In the genomic region with DNA sequence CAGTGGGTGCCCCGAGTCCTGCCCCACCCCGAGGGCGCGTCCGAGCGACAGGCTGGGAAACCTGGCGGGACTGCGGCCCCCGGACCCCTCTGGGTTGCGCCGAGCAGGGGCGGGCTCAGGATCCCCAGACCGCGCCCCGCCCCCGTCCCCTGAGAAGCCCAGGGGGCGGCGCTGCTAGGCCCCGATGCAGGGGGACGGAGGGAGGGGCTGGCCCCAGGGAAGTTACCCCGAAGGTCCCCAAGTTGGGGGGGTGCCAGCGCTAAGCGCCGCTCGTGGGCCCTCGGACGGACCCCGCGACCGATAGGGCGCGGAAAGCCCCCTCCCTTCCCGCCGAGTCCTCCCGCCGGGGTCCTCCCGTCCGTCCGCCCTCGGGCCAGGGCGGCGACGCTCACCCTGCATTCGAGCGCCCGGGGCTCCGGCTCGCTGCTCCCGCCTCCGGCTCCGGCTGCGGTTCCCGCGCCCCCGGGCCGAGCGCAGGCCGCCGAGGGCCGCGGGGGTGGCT, we compare ENCODE assay signal across 8 cellular contexts. TPM values are rescaled to one million over a fixed set of nuclear protein-coding genes. Genes with fewer than 3 reads are reported as not detected.
DNase-seq lines count a peak whose midpoint lies in the region; ATAC-seq, FAIRE-seq and TF ChIP-seq lines count a peak whose summit lies in the region.

No MANE protein-coding gene starts in this region.

- H3K4me1 ChIP-seq in SK-N-SH (ENCODE audit: control insufficient read depth in 1 of 2, insufficient read depth in 2 of 2, low read depth in 1 of 2, low read length in 1 of 2) (peaks cover 0 to 27% of the 10 kb centered on the region in 2 experiments; a peak in 1 of 4 replicates), skeletal muscle satellite cell (ENCODE audit: control insufficient read depth, insufficient read depth, low read length) (peaks cover 46% of the 10 kb centered on the region)

- H4K20me1 ChIP-seq in SK-N-SH (ENCODE audit: insufficient read depth): no peaks in the 10 kb centered on the region

- H3K36me3 Mint-ChIP-seq in glutamatergic neuron (ENCODE audit: unreplicated experiment): no peaks in the 10 kb centered on the region

- peak overlapping the region; percentile 63; the same call in 1 of the 2 replicates for H2AFZ ChIP-seq in SK-N-SH (ENCODE audit: low read depth)

- DNase-seq in ACHN: peak; percentile 46
- peak; percentile 90 for DNase-seq in SK-N-SH
- peak; percentile 71 for DNase-seq in glutamatergic neuron
- DNase-seq in GM12891 (ENCODE audit: insufficient read length, low spot score): no peak

- no peaks in the 10 kb centered on the region for H3K79me2 ChIP-seq in SK-N-SH (ENCODE audit: insufficient read depth)

- H3K9me3 ChIP-seq in SK-N-SH (no peaks in the 10 kb centered on the region), skeletal muscle satellite cell (replicated peaks; ENCODE audit: low read length) (no peaks in the 10 kb centered on the region)

- H3K4me1 Mint-ChIP-seq in glutamatergic neuron (ENCODE audit: low read depth, unreplicated experiment): peaks cover 18% of the 10 kb centered on the region

- H3K4me2 ChIP-seq in SK-N-SH: peak overlapping the region; percentile 72; the same call in 1 of the 2 replicates
- peak overlapping the region; percentile 86 for H3K4me2 ChIP-seq in skeletal muscle satellite cell (ENCODE audit: low read length)

- TF ChIP-seq EP300 in SK-N-SH (IDR thresholded peaks at IDR 0.05; ENCODE audit: borderline replicate concordance in 1 of 2, low read depth in 1 of 2, low read length in 1 of 2): no peak

- H3K36me3 ChIP-seq in SK-N-SH (replicated peaks in 1 of 2; ENCODE audit: control insufficient read depth in 1 of 2, insufficient read depth in 2 of 2, low read length in 1 of 2) (no peaks in the 10 kb centered on the region), skeletal muscle satellite cell (ENCODE audit: insufficient read depth, low read length) (no peaks in the 10 kb centered on the region)

- no CpG with 5 or more reads among the region's 61 CpGs for WGBS in SK-N-SH (ENCODE audit: low lambda C conversion rate)

- no peak for TF ChIP-seq RAD21 in SK-N-SH (IDR thresholded peaks at IDR 0.05; ENCODE audit: low read length)

- peaks cover 14% of the 10 kb centered on the region for H3K9me3 Mint-ChIP-seq in glutamatergic neuron (ENCODE audit: unreplicated experiment)

- no peak for FAIRE-seq in GM12891 (lab: Jason Lieb, UNC)

- no peaks in the 10 kb centered on the region for H3F3A ChIP-seq in SK-N-SH (replicated peaks; ENCODE audit: insufficient read depth)

- POLR2A ChIA-PET in SK-N-SH (lab: Yijun Ruan, JAX): interaction anchor here (1.0 kb wide), 1 partner anchor 10 kb away, joined by 3 read pairs; no protein-coding TSS in a partner anchor

- H3K27ac ChIP-seq in SK-N-SH (ENCODE audit: low read depth in 2 of 2, low read length in 1 of 2): peak overlapping the region in 1 of 2 experiments; percentile 58; a peak in 1 of 4 replicates

- H3K9ac ChIP-seq in SK-N-SH (no peak overlapping the region), skeletal muscle satellite cell (ENCODE audit: low read depth, low read length) (peak overlapping the region; percentile 63)

- in situ Hi-C loops in ACHN (cut with HindIII; ENCODE audit: low pct_ligation_motif_present, low pct_unique_long_range_greater_than_20kb, low sequenced_read_pairs): no loop called here

- H3K9me2 ChIP-seq in SK-N-SH: no peaks in the 10 kb centered on the region

- H3K4me3 Mint-ChIP-seq in glutamatergic neuron (ENCODE audit: unreplicated experiment): no peak overlapping the region

- ATAC-seq in GM19025 (IDR thresholded peaks at IDR 0.05; ENCODE audit: low read depth, unreplicated experiment): peak; percentile 18
- ATAC-seq in GM18907 (IDR thresholded peaks at IDR 0.05; ENCODE audit: unreplicated experiment): no peak
- ATAC-seq in HG03457 (IDR thresholded peaks at IDR 0.05; ENCODE audit: unreplicated experiment): no peak

- TF ChIP-seq CTCF in SK-N-SH (IDR thresholded peaks at IDR 0.05) (no peak), glutamatergic neuron (IDR thresholded peaks at IDR 0.05; ENCODE audit: partially characterized antibody, unreplicated experiment) (no peak)

- no peak for TF ChIP-seq POLR2A in GM12891 (IDR thresholded peaks at IDR 0.05; ENCODE audit: low read depth, low read length)

- peak overlapping the region; percentile 57 to 63 for H3K4me3 ChIP-seq in SK-N-SH (ENCODE audit: low read depth in 2 of 2, low read length in 1 of 2)
- peak overlapping the region; percentile 70 for H3K4me3 ChIP-seq in skeletal muscle satellite cell (ENCODE audit: low read length)

- CTCF ChIA-PET in SK-N-SH (lab: Yijun Ruan, JAX): interaction anchor here (1.0 to 1.9 kb wide), 4 partner anchors 14 to 180 kb away, joined by 4 to 5 read pairs (median 4); no protein-coding TSS in a partner anchor

- peaks cover 13% of the 10 kb centered on the region for H3K27me3 Mint-ChIP-seq in glutamatergic neuron (ENCODE audit: unreplicated experiment)

- no peak overlapping the region for H3K27ac Mint-ChIP-seq in glutamatergic neuron (ENCODE audit: unreplicated experiment)

- H3K27me3 ChIP-seq in SK-N-SH (ENCODE audit: insufficient read depth) (no peaks in the 10 kb centered on the region), skeletal muscle satellite cell (ENCODE audit: control insufficient read depth, insufficient read depth, low read length) (no peaks in the 10 kb centered on the region)

TF ChIP-seq in SK-N-SH, 30 proteins besides CTCF, POLR2A, EP300 and RAD21:
- TF ChIP-seq JUND (IDR thresholded peaks at IDR 0.05) (no peak), FOXM1 (IDR thresholded peaks at IDR 0.05; ENCODE audit: low read depth) (no peak), ELF1 (IDR thresholded peaks at IDR 0.05) (no peak), POLR2AphosphoS5 (IDR thresholded peaks at IDR 0.05; ENCODE audit: low read depth, low read length) (no peak), NRF1 (IDR thresholded peaks at IDR 0.05; ENCODE audit: low read depth, low read length) (no peak)
- TF ChIP-seq, protein P1, sequence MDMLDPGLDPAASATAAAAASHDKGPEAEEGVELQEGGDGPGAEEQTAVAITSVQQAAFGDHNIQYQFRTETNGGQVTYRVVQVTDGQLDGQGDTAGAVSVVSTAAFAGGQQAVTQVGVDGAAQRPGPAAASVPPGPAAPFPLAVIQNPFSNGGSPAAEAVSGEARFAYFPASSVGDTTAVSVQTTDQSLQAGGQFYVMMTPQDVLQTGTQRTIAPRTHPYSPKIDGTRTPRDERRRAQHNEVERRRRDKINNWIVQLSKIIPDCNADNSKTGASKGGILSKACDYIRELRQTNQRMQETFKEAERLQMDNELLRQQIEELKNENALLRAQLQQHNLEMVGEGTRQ (IDR thresholded peaks at IDR 0.05; ENCODE audit: borderline replicate concordance, low read depth, low read length): no peak
TF ChIP-seq in SK-N-SH: peak in this region for 0.

TF ChIP-seq in GM12891, 5 proteins besides CTCF, POLR2A, EP300 and RAD21:
- TF ChIP-seq POU2F2 (IDR thresholded peaks at IDR 0.05; ENCODE audit: low read depth, low read length) (no peak), TAF1 (IDR thresholded peaks at IDR 0.05; ENCODE audit: low read depth, low read length) (no peak), PAX5 (IDR thresholded peaks at IDR 0.05; ENCODE audit: insufficient read depth, low read length, severe bottlenecking) (no peak), POLR2AphosphoS5 (IDR thresholded peaks at IDR 0.05; ENCODE audit: low read depth, low read length) (no peak), SPI1 (IDR thresholded peaks at IDR 0.05; ENCODE audit: low read depth, low read length) (no peak)

RNA-seq across cellular contexts. Expression of a gene that starts 0.4 kb away (rescaled TPM):
- 5.2 and 6.6 TPM in 2 replicates for polyA plus RNA-seq in SK-N-SH (2012; rRNA removed)
- polyA plus RNA-seq in SK-N-SH (2012; cell fraction: cytosol; rRNA removed): 2.3 and 4.2 TPM in 2 replicates
- polyA plus RNA-seq in SK-N-SH (2012; cell fraction: nucleus; rRNA removed): 13.1 and 18.0 TPM in 2 replicates
- 174 TPM for total RNA-seq in glutamatergic neuron (ENCODE audit: unreplicated experiment)
- 4.1 and 9.2 TPM in 2 replicates for total RNA-seq in skeletal muscle satellite cell (2012; rRNA removed)
- polyA plus RNA-seq in GM12891 (2012; ENCODE audit: low read depth, missing spikeins): 0.87 TPM

RNA-seq across cellular contexts. Expression of a gene that starts 16.5 kb away (rescaled TPM):
- not detected in 2 replicates for polyA plus RNA-seq in SK-N-SH (2012; rRNA removed)
- polyA plus RNA-seq in SK-N-SH (2012; cell fraction: cytosol; rRNA removed): not detected in 2 replicates
- polyA plus RNA-seq in SK-N-SH (2012; cell fraction: nucleus; rRNA removed): not detected in 2 replicates
- total RNA-seq in glutamatergic neuron (ENCODE audit: unreplicated experiment): 0.66 TPM
- not detected in 2 replicates for total RNA-seq in skeletal muscle satellite cell (2012; rRNA removed)
- not detected for polyA plus RNA-seq in GM12891 (2012; ENCODE audit: low read depth, missing spikeins)

RNA-seq across cellular contexts. Expression of a gene that starts 24.7 kb away (rescaled TPM):
- polyA plus RNA-seq in SK-N-SH (2012; rRNA removed): 40.2 and 43.7 TPM in 2 replicates
- 41.9 and 51.0 TPM in 2 replicates for polyA plus RNA-seq in SK-N-SH (2012; cell fraction: cytosol; rRNA removed)
- 16.5 and 21.6 TPM in 2 replicates for polyA plus RNA-seq in SK-N-SH (2012; cell fraction: nucleus; rRNA removed)
- 55.5 TPM for total RNA-seq in glutamatergic neuron (ENCODE audit: unreplicated experiment)
- 40.8 and 51.5 TPM in 2 replicates for total RNA-seq in skeletal muscle satellite cell (2012; rRNA removed)
- polyA plus RNA-seq in GM12891 (2012; ENCODE audit: low read depth, missing spikeins): 19.3 TPM

RNA-seq across cellular contexts. Expression of a gene that starts 54.6 kb away (rescaled TPM):
- polyA plus RNA-seq in SK-N-SH (2012; rRNA removed): 19.2 and 25.4 TPM in 2 replicates
- polyA plus RNA-seq in SK-N-SH (2012; cell fraction: cytosol; rRNA removed): 2.5 and 4.0 TPM in 2 replicates
- 134 and 388 TPM in 2 replicates for polyA plus RNA-seq in SK-N-SH (2012; cell fraction: nucleus; rRNA removed)
- total RNA-seq in glutamatergic neuron (ENCODE audit: unreplicated experiment): 5.6 TPM
- 31.5 and 60.1 TPM in 2 replicates for total RNA-seq in skeletal muscle satellite cell (2012; rRNA removed)
- polyA plus RNA-seq in GM12891 (2012; ENCODE audit: low read depth, missing spikeins): 16.0 TPM
